Comparison of ENCODE assay signal across 28 cellular contexts in genomic region chr2:80778704-80779103, GRCh38.
"Had no signal": no experiment of that assay in that cellular context is flagged by ENCODE, and none has a peak within 500 bp of the region (broad histone marks: within the 10 kb centered on the region; RNA-seq: fewer than 3 reads in every experiment).

No MANE protein-coding gene starts in this region.

- H3K27me3 Mint-ChIP-seq: activated CD4-positive, alpha-beta memory T cell treated with anti-CD3 and anti-CD28 coated beads, Interleukin-2, amount 10 ng/mL, durations not matched to agents 7 days and 5 days; activated CD4-positive, alpha-beta T cell treated with anti-CD3 and anti-CD28 coated beads, Interleukin-2, amount 10 ng/mL, durations not matched to agents 7 days and 5 days; activated naive CD4-positive, alpha-beta T cell treated with anti-CD3 and anti-CD28 coated beads, Interleukin-2, amount 10 ng/mL, durations not matched to agents 7 days and 5 days; activated naive CD8-positive, alpha-beta T cell treated with anti-CD3 and anti-CD28 coated beads, Interleukin-2, amount 10 ng/mL, durations not matched to agents 7 days and 5 days; activated T-cell treated with anti-CD3 and anti-CD28 coated beads, Interleukin-2, amount 50 U/mL, for 24 hours; central memory CD8-positive, alpha-beta T cell; dendritic cell treated with granulocyte-macrophage colony-stimulating factor and Interleukin-4, amounts not matched to agents 40 ng/mL and 50 ng/mL, for 4 days had no signal

- DNase-seq: activated CD4-positive, alpha-beta memory T cell treated with anti-CD3 and anti-CD28 coated beads, Interleukin-2, amount 10 ng/mL, durations not matched to agents 7 days and 5 days; activated CD4-positive, alpha-beta T cell treated with anti-CD3 and anti-CD28 coated beads for 1 hour; activated CD4-positive, alpha-beta T cell treated with anti-CD3 and anti-CD28 coated beads for 4 hours; activated CD4-positive, alpha-beta T cell treated with anti-CD3 and anti-CD28 coated beads, Interleukin-2, amount 10 ng/mL, durations not matched to agents 7 days and 5 days; activated CD4-positive, alpha-beta T cell treated with anti-CD3 and anti-CD28 coated beads, Interleukin-2, amount 50 U/mL, for 4 hours; activated CD8-positive, alpha-beta memory T cell treated with anti-CD3 and anti-CD28 coated beads, Interleukin-2, amount 50 U/mL, for 48 hours; activated gamma-delta T cell; activated naive CD4-positive, alpha-beta T cell; activated naive CD4-positive, alpha-beta T cell treated with anti-CD3 and anti-CD28 coated beads, Interleukin-2, amount 10 ng/mL, durations not matched to agents 7 days and 5 days; activated naive CD8-positive, alpha-beta T cell treated with anti-CD3 and anti-CD28 coated beads, Interleukin-2, amount 10 ng/mL, durations not matched to agents 7 days and 5 days; activated T-cell treated with anti-CD3 and anti-CD28 coated beads for 4 hours; activated T-cell treated with anti-CD3 and anti-CD28 coated beads, Interleukin-2, amount 50 U/mL, for 24 hours; activated T-cell treated with anti-CD3 and anti-CD28 coated beads, Interleukin-2, amount 50 U/mL, for 72 hours; dorsolateral prefrontal cortex; effector memory CD4-positive, alpha-beta T cell; endodermal cell; foreskin fibroblast; T-helper 2 cell had no signal

- H3K36me3 ChIP-seq: ascending aorta, breast epithelium, cardiac muscle cell had no signal

- H3K4me1 Mint-ChIP-seq: activated CD4-positive, alpha-beta memory T cell treated with anti-CD3 and anti-CD28 coated beads, Interleukin-2, amount 10 ng/mL, durations not matched to agents 7 days and 5 days; activated CD4-positive, alpha-beta T cell treated with anti-CD3 and anti-CD28 coated beads, Interleukin-2, amount 10 ng/mL, durations not matched to agents 7 days and 5 days; activated naive CD4-positive, alpha-beta T cell treated with anti-CD3 and anti-CD28 coated beads, Interleukin-2, amount 10 ng/mL, durations not matched to agents 7 days and 5 days; activated naive CD8-positive, alpha-beta T cell treated with anti-CD3 and anti-CD28 coated beads, Interleukin-2, amount 10 ng/mL, durations not matched to agents 7 days and 5 days; central memory CD8-positive, alpha-beta T cell; endodermal cell had no signal

- ATAC-seq: activated naive CD4-positive, alpha-beta T cell treated with anti-CD3 and anti-CD28 coated beads, Interleukin-2, amount 50 U/mL, for 72 hours; activated T-cell treated with anti-CD3 and anti-CD28 coated beads, Interleukin-2, amount 50 U/mL, for 72 hours; esophagus mucosa had no signal

- H3K27ac ChIP-seq: ascending aorta, breast epithelium, cardiac muscle cell, coronary artery, dorsolateral prefrontal cortex had no signal

- FAIRE-seq: frontal cortex had no signal

- H3K27me3 ChIP-seq: ascending aorta, breast epithelium, cardiac muscle cell had no signal

- H3K4me3 Mint-ChIP-seq: activated CD4-positive, alpha-beta memory T cell treated with anti-CD3 and anti-CD28 coated beads, Interleukin-2, amount 10 ng/mL, durations not matched to agents 7 days and 5 days; activated CD4-positive, alpha-beta T cell treated with anti-CD3 and anti-CD28 coated beads, Interleukin-2, amount 10 ng/mL, durations not matched to agents 7 days and 5 days; activated naive CD4-positive, alpha-beta T cell treated with anti-CD3 and anti-CD28 coated beads, Interleukin-2, amount 10 ng/mL, durations not matched to agents 7 days and 5 days; activated naive CD8-positive, alpha-beta T cell treated with anti-CD3 and anti-CD28 coated beads, Interleukin-2, amount 10 ng/mL, durations not matched to agents 7 days and 5 days; activated T-cell treated with anti-CD3 and anti-CD28 coated beads, Interleukin-2, amount 50 U/mL, for 24 hours; activated T-cell treated with anti-CD3 and anti-CD28 coated beads, Interleukin-2, amount 50 U/mL, for 72 hours; brain; central memory CD8-positive, alpha-beta T cell; dendritic cell treated with granulocyte-macrophage colony-stimulating factor and Interleukin-4, amounts not matched to agents 40 ng/mL and 50 ng/mL, for 4 days; endodermal cell had no signal

- H3K36me3 Mint-ChIP-seq: activated naive CD4-positive, alpha-beta T cell treated with anti-CD3 and anti-CD28 coated beads, Interleukin-2, amount 10 ng/mL, durations not matched to agents 7 days and 5 days; activated naive CD8-positive, alpha-beta T cell treated with anti-CD3 and anti-CD28 coated beads, Interleukin-2, amount 10 ng/mL, durations not matched to agents 7 days and 5 days; brain had no signal

- H3K4me1 ChIP-seq: ascending aorta, breast epithelium had no signal

- H3K27ac Mint-ChIP-seq: activated CD4-positive, alpha-beta memory T cell treated with anti-CD3 and anti-CD28 coated beads, Interleukin-2, amount 10 ng/mL, durations not matched to agents 7 days and 5 days; activated CD4-positive, alpha-beta T cell treated with anti-CD3 and anti-CD28 coated beads, Interleukin-2, amount 10 ng/mL, durations not matched to agents 7 days and 5 days; activated naive CD4-positive, alpha-beta T cell treated with anti-CD3 and anti-CD28 coated beads, Interleukin-2, amount 10 ng/mL, durations not matched to agents 7 days and 5 days; activated naive CD4-positive, alpha-beta T cell treated with anti-CD3 and anti-CD28 coated beads, Interleukin-2, amount 50 U/mL, for 72 hours; activated naive CD8-positive, alpha-beta T cell treated with anti-CD3 and anti-CD28 coated beads, Interleukin-2, amount 10 ng/mL, durations not matched to agents 7 days and 5 days; activated T-cell treated with anti-CD3 and anti-CD28 coated beads, Interleukin-2, amount 50 U/mL, for 24 hours; activated T-cell treated with anti-CD3 and anti-CD28 coated beads, Interleukin-2, amount 50 U/mL, for 72 hours; brain; dendritic cell treated with granulocyte-macrophage colony-stimulating factor and Interleukin-4, amounts not matched to agents 40 ng/mL and 50 ng/mL, for 4 days; endodermal cell had no signal

- H3K9me3 ChIP-seq: ascending aorta had no signal

- H3K4me3 ChIP-seq: ascending aorta, breast epithelium, cardiac muscle cell, coronary artery, dorsolateral prefrontal cortex had no signal
